7 cellular contexts compared by ENCODE assay signal in the genomic region with DNA sequence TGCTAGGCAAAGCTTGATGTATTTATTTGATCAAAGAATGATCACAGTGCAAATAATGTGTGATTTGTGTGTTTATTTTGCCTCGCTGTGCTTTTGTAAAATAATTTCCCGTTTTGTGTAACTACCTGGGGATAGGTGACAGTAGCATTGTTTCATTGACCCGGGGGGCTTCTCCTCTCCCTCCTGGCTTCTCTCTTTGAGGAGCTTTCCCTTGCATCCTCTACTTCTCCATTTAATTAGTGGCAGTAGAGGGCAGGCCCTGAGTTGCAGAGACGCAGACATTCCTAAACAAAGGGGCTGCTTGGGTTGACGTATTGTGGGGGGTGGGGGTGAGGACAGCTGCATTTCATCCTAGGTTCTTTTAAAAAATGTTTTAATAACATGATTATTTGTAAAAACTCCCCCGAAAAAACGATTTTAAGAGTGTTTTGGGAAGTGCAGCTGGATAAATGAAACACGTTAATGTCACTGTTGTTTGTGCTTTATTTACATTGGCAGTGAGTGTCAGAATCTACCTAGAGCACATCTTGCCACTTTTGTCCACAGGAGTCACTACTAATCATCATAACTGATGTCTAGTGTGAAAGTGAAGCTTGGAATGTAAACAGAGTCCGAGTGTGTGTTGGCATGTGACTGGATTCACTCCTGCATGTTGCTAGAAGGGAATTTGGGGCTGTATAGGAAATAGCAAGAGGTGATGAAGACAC. TPM values are rescaled to one million over a fixed set of nuclear protein-coding genes. Genes with fewer than 3 reads are reported as not detected.
DNase-seq lines count a peak whose midpoint lies in the region; ATAC-seq, FAIRE-seq and TF ChIP-seq lines count a peak whose summit lies in the region.

No MANE protein-coding gene starts in this region.

- ATAC-seq in GM23338: peak; percentile 10
- ATAC-seq in GM18502 (IDR thresholded peaks at IDR 0.05; ENCODE audit: poor library complexity, unreplicated experiment): no peak

- H3K4me2 ChIP-seq in GM23338 (peak overlapping the region; percentile 84), OCI-LY7 (ENCODE audit: low read length) (0 out of 2 replicates have a peak overlapping the region, but pooled peaks have one; percentile 80)

- POLR2A ChIA-PET in OCI-LY7 (lab: Charles Lee): interaction anchor here (0.6 kb wide), 1 partner anchor 54 kb away, joined by 3 read pairs; no protein-coding TSS in a partner anchor

- no peak for FAIRE-seq in frontal cortex (lab: Jason Lieb, UNC)

- H2AFZ ChIP-seq in GM23338 (no peak overlapping the region), OCI-LY7 (ENCODE audit: low read length) (no peak overlapping the region)

- peaks cover 19% of the 10 kb centered on the region for H3K27me3 Mint-ChIP-seq in GM23338 (ENCODE audit: insufficient read depth, low read depth, poor library complexity)

- H3K27ac ChIP-seq in GM23338 (ENCODE audit: low read depth) (peak overlapping the region; percentile 33; the same call in 1 of the 2 replicates), OCI-LY7 (ENCODE audit: low read depth, low read length, poor library complexity, severe bottlenecking) (no peak overlapping the region)

- H3K4me3 Mint-ChIP-seq in GM23338: peak overlapping the region; percentile 96

- H3F3A ChIP-seq in GM23338 (replicated peaks; ENCODE audit: low read depth): 0 out of 2 replicates have a peak, but pooled peaks cover 3% of the 10 kb centered on the region

- no peaks in the 10 kb centered on the region for H3K36me3 Mint-ChIP-seq in GM23338 (ENCODE audit: low read depth)

- H3K4me3 ChIP-seq in GM23338 (peak overlapping the region; percentile 96), OCI-LY7 (ENCODE audit: low read depth, low read length, poor library complexity, severe bottlenecking) (no peak overlapping the region), epithelial cell of esophagus (ENCODE audit: low read length) (peak overlapping the region; percentile 51)

- H4K20me1 ChIP-seq in GM23338 (replicated peaks; ENCODE audit: insufficient read depth): peaks cover 18% of the 10 kb centered on the region
- no peaks in the 10 kb centered on the region for H4K20me1 ChIP-seq in OCI-LY7 (ENCODE audit: insufficient read depth, low read length)

- H3K27me3 ChIP-seq in GM23338 (ENCODE audit: insufficient read depth): no peaks in the 10 kb centered on the region

- H3K27ac Mint-ChIP-seq in GM23338: peak overlapping the region; percentile 87

- H3K9me3 ChIP-seq in OCI-LY7 (ENCODE audit: low read length): no peaks in the 10 kb centered on the region

- peak; percentile 65 for DNase-seq in GM23338 (ENCODE audit: low spot score)
- no peak for DNase-seq in OCI-LY7 (ENCODE audit: low spot score)
- peak; percentile 35 for DNase-seq in epithelial cell of esophagus (ENCODE audit: low read depth)
- peak; percentile 44 for DNase-seq in pons (ENCODE audit: low spot score)
- no peak for DNase-seq in frontal cortex (ENCODE audit: low spot score in 2 of 2)
- DNase-seq in stimulated activated CD4-positive, alpha-beta T cell treated with anti-CD3 and anti-CD28 coated beads, Interleukin-1b, Interleukin-23, amount 100 ng/mL, for 48 hours: no peak

- H3K4me1 Mint-ChIP-seq in GM23338: peaks cover 29% of the 10 kb centered on the region

- H3K36me3 ChIP-seq in GM23338 (ENCODE audit: insufficient read depth) (no peaks in the 10 kb centered on the region), OCI-LY7 (ENCODE audit: insufficient read depth, low read length) (no peaks in the 10 kb centered on the region)

- BruUV-seq in OCI-LY7 (replicated peaks; lab: Mats Ljungman, UMichigan): no TSS peak

- TF ChIP-seq CTCF in GM23338 (conservative IDR thresholded peaks at IDR 0.05; ENCODE audit: low read depth in 2 of 2): peak in 1 of 2 experiments; percentile 21; a peak in 2 of 4 replicates
- no peak for TF ChIP-seq CTCF in OCI-LY7 (conservative IDR thresholded peaks at IDR 0.05; ENCODE audit: low read length)
- no peak for TF ChIP-seq CTCF in epithelial cell of esophagus (IDR thresholded peaks at IDR 0.05; ENCODE audit: insufficient read depth, low read depth, low read length, missing control alignments)

- no peaks in the 10 kb centered on the region for H3K9me2 ChIP-seq in GM23338 (ENCODE audit: insufficient read depth)
- H3K9me2 ChIP-seq in OCI-LY7 (ENCODE audit: insufficient read depth, low read length): no peaks in the 10 kb centered on the region

- H3K4me1 ChIP-seq in GM23338 (ENCODE audit: insufficient read depth) (peaks cover 21% of the 10 kb centered on the region), OCI-LY7 (ENCODE audit: insufficient read depth, low read length, poor library complexity, severe bottlenecking) (peaks cover 6% of the 10 kb centered on the region)

- H3K79me2 ChIP-seq in GM23338 (replicated peaks; ENCODE audit: insufficient read depth) (peaks cover 62% of the 10 kb centered on the region), OCI-LY7 (ENCODE audit: insufficient read depth, low read depth, low read length) (no peaks in the 10 kb centered on the region)

- CTCF ChIA-PET in OCI-LY7 (lab: Charles Lee; ENCODE audit: unreplicated experiment): no interaction called here

- intact Hi-C loops in OCI-LY7 (cut with micrococcal nuclease; ENCODE audit: unreplicated experiment): loop anchor here (10.0 kb wide), 1 partner anchor 719 kb away; no protein-coding TSS in a partner anchor

- H3K9me3 Mint-ChIP-seq in GM23338: no peaks in the 10 kb centered on the region

TF ChIP-seq in GM23338, 12 proteins besides CTCF, POLR2A, EP300 and RAD21 (continues in another document):
- TF ChIP-seq ETS1 (IDR thresholded peaks at IDR 0.05): no peak
- TF ChIP-seq ZNF462 (CRISPR knock-in tag; IDR thresholded peaks at IDR 0.05): no peak

RNA-seq across cellular contexts. Expression of gene NEDD4L, which starts 2.2 kb away (rescaled TPM):
- total RNA-seq in GM23338 (2014; rRNA removed; shearing (Covaris generic)): 60.5 and 72.3 TPM in 2 replicates
- 36.2 and 40.7 TPM in 2 replicates for polyA plus RNA-seq in GM23338 (2016; fragmentation: Nextera tagmentation; extraction: Ambion mirVana)
- total RNA-seq in OCI-LY7 (2014; rRNA removed; shearing (Covaris generic)): 3.3 and 3.4 TPM in 2 replicates
- total RNA-seq in OCI-LY7 (2022): 3.2 and 3.6 TPM in 2 replicates
- total RNA-seq in frontal cortex: 108 TPM

Comparison
In these comparisons a context has a peak if more than half of its experiments do, and no peak if none do; other contexts are left out.
1. DNase-seq: peak in GM23338 (single experiment), epithelial cell of esophagus (single experiment) and pons (single experiment); none in OCI-LY7 (single experiment), frontal cortex (0 of 2) and stimulated activated CD4-positive, alpha-beta T cell treated with anti-CD3 and anti-CD28 coated beads, Interleukin-1b, Interleukin-23, amount 100 ng/mL, for 48 hours (single experiment).
2. RNA of gene NEDD4L, which starts 2.2 kb away (total RNA-seq): 108 TPM in frontal cortex (single experiment) and 60.5 to 72.3 TPM in GM23338; 3.2 to 3.6 TPM in OCI-LY7; every median in the first group is over 10 times any median in the second.